ENCODE assay signal across 19 cellular contexts in genomic region chr10:13700461-13701144, GRCh38.
DNase-seq lines count a peak whose midpoint lies in the region; TF ChIP-seq lines count a peak whose summit lies in the region.
"Had no signal": no experiment of that assay in that cellular context is flagged by ENCODE, and none has a peak within 500 bp of the region (broad histone marks: within the 10 kb centered on the region; RNA-seq: fewer than 3 reads in every experiment).

No MANE protein-coding gene starts in this region.

- H3K27me3 Mint-ChIP-seq in endothelial cell (ENCODE audit: unreplicated experiment) (peaks cover 2% of the 10 kb centered on the region), osteocyte (ENCODE audit: unreplicated experiment) (no peaks in the 10 kb centered on the region)
- peaks cover 4% of the 10 kb centered on the region for H3K27me3 Mint-ChIP-seq in activated T-helper 2 cell treated with anti-CD3 and anti-CD28 coated beads, Interferon-gamma antibody, Interleukin-2, Interleukin-4, amounts not matched to agents 10 μg/mL and 5 μg/mL and 100 μg/mL, durations not matched to agents 14 hours and 24 hours and 36 hours (ENCODE audit: low read depth)

- H3K27ac Mint-ChIP-seq in endothelial cell (ENCODE audit: unreplicated experiment): no peak overlapping the region
- H3K27ac Mint-ChIP-seq in osteocyte (ENCODE audit: unreplicated experiment): peak overlapping the region; percentile 83
- H3K27ac Mint-ChIP-seq in activated T-helper 2 cell treated with anti-CD3 and anti-CD28 coated beads, Interferon-gamma antibody, Interleukin-2, Interleukin-4, amounts not matched to agents 10 μg/mL and 5 μg/mL and 100 μg/mL, durations not matched to agents 14 hours and 24 hours and 36 hours: no peak overlapping the region
- H3K27ac Mint-ChIP-seq: CD4-positive, CD25-positive, alpha-beta regulatory T cell; T-cell had no signal

- H3K36me3 Mint-ChIP-seq in endothelial cell (ENCODE audit: low read depth, unreplicated experiment) (peaks cover 43% of the 10 kb centered on the region), osteocyte (ENCODE audit: unreplicated experiment) (peaks cover 71% of the 10 kb centered on the region)
- H3K36me3 Mint-ChIP-seq in activated T-helper 2 cell treated with anti-CD3 and anti-CD28 coated beads, Interferon-gamma antibody, Interleukin-2, Interleukin-4, amounts not matched to agents 10 μg/mL and 5 μg/mL and 100 μg/mL, durations not matched to agents 14 hours and 24 hours and 36 hours (ENCODE audit: low read depth): no peaks in the 10 kb centered on the region
- H3K36me3 Mint-ChIP-seq: T-cell had no signal

- H3K4me3 Mint-ChIP-seq in endothelial cell (ENCODE audit: unreplicated experiment): peak overlapping the region; percentile 12
- peak overlapping the region; percentile 14 for H3K4me3 Mint-ChIP-seq in osteocyte (ENCODE audit: unreplicated experiment)
- H3K4me3 Mint-ChIP-seq in activated T-helper 2 cell treated with anti-CD3 and anti-CD28 coated beads, Interferon-gamma antibody, Interleukin-2, Interleukin-4, amounts not matched to agents 10 μg/mL and 5 μg/mL and 100 μg/mL, durations not matched to agents 14 hours and 24 hours and 36 hours (ENCODE audit: low read depth): no peak overlapping the region
- H3K4me3 Mint-ChIP-seq: CD4-positive, CD25-positive, alpha-beta regulatory T cell; T-cell had no signal

- H3K9me3 Mint-ChIP-seq in endothelial cell (ENCODE audit: unreplicated experiment) (no peaks in the 10 kb centered on the region), osteocyte (ENCODE audit: unreplicated experiment) (no peaks in the 10 kb centered on the region)
- H3K9me3 Mint-ChIP-seq in activated T-helper 2 cell treated with anti-CD3 and anti-CD28 coated beads, Interferon-gamma antibody, Interleukin-2, Interleukin-4, amounts not matched to agents 10 μg/mL and 5 μg/mL and 100 μg/mL, durations not matched to agents 14 hours and 24 hours and 36 hours: no peaks in the 10 kb centered on the region
- H3K9me3 Mint-ChIP-seq: T-cell had no signal

- H3K4me1 Mint-ChIP-seq in endothelial cell (ENCODE audit: unreplicated experiment) (peaks cover 48% of the 10 kb centered on the region), osteocyte (ENCODE audit: unreplicated experiment) (peaks cover 63% of the 10 kb centered on the region)
- no peaks in the 10 kb centered on the region for H3K4me1 Mint-ChIP-seq in activated T-helper 2 cell treated with anti-CD3 and anti-CD28 coated beads, Interferon-gamma antibody, Interleukin-2, Interleukin-4, amounts not matched to agents 10 μg/mL and 5 μg/mL and 100 μg/mL, durations not matched to agents 14 hours and 24 hours and 36 hours (ENCODE audit: low read depth)
- H3K4me1 Mint-ChIP-seq: CD4-positive, CD25-positive, alpha-beta regulatory T cell; T-cell had no signal

- intact Hi-C loops in activated T-helper 2 cell treated with anti-CD3 and anti-CD28 coated beads, Interferon-gamma antibody, Interleukin-2, Interleukin-4, amounts not matched to agents 10 μg/mL and 5 μg/mL and 100 μg/mL, durations not matched to agents 14 hours and 24 hours and 36 hours (cut with micrococcal nuclease): no loop called here

- TF ChIP-seq CTCF in endothelial cell (IDR thresholded peaks at IDR 0.05; ENCODE audit: unreplicated experiment) (no peak), osteocyte (IDR thresholded peaks at IDR 0.05) (no peak)

- peak; percentile 84 for DNase-seq in ELF-1 (ENCODE audit: low read depth, low spot score)
- DNase-seq in NCI-H69 (lab: John Stamatoyannopoulos, UW): peak; percentile 10
- no peak for DNase-seq in endothelial cell (ENCODE audit: low spot score)
- no peak for DNase-seq in osteocyte (ENCODE audit: extremely low spot score, unreplicated experiment)
- no peak for DNase-seq in activated T-helper 2 cell treated with anti-CD3 and anti-CD28 coated beads, Interferon-gamma antibody, Interleukin-2, Interleukin-4, amounts not matched to agents 10 μg/mL and 5 μg/mL and 100 μg/mL, durations not matched to agents 14 hours and 24 hours and 36 hours (ENCODE audit: low spot score)
- DNase-seq in SKM-1 (lab: John Stamatoyannopoulos, UW; ENCODE audit: unreplicated experiment): no peak
- DNase-seq in HPDE6-E6E7 (ENCODE audit: extremely low spot score): no peak
- DNase-seq in NCI-H510A treated with DMSO at 0.1 percent for 48 hours (lab: John Stamatoyannopoulos, UW): no peak
- DNase-seq: ACHN; CD4-positive, CD25-positive, alpha-beta regulatory T cell; DMS53; GOT3; IMR-90; NCI-H2029; NCI-H2171; NCI-H446; NCI-H748 treated with DMSO at 0.1 percent for 48 hours; PC-3; T-cell had no signal

Comparison
In these comparisons a context has a peak if more than half of its experiments do, and no peak if none do; other contexts are left out.
1. DNase-seq: peak in ELF-1 (single experiment) and NCI-H69 (single experiment); none in endothelial cell (single experiment), osteocyte (single experiment), activated T-helper 2 cell treated with anti-CD3 and anti-CD28 coated beads, Interferon-gamma antibody, Interleukin-2, Interleukin-4, amounts not matched to agents 10 μg/mL and 5 μg/mL and 100 μg/mL, durations not matched to agents 14 hours and 24 hours and 36 hours (single experiment), SKM-1 (single experiment), HPDE6-E6E7 (single experiment) and NCI-H510A treated with DMSO at 0.1 percent for 48 hours (single experiment).